ENCODE assay signal across 20 cellular contexts in genomic region chrX:17854521-17854920, GRCh38.
"Had no signal": no experiment of that assay in that cellular context is flagged by ENCODE, and none has a peak within 500 bp of the region (broad histone marks: within the 10 kb centered on the region; RNA-seq: fewer than 3 reads in every experiment).

No MANE protein-coding gene starts in this region.

- H3K36me3 Mint-ChIP-seq: activated naive CD8-positive, alpha-beta T cell treated with anti-CD3 and anti-CD28 coated beads for 36 hours; neural progenitor cell; T-cell had no signal

- H3K9ac ChIP-seq: neural progenitor cell had no signal

- H3K36me3 ChIP-seq: brain microvascular endothelial cell, gastrocnemius medialis, lower lobe of right lung, neural progenitor cell, suprapubic skin, upper lobe of right lung had no signal

- H3K79me2 ChIP-seq: hepatocyte had no signal

- H3K27me3 ChIP-seq: upper lobe of right lung had no signal

- H3K27ac ChIP-seq: brain microvascular endothelial cell, hepatocyte, lower lobe of right lung, neural progenitor cell, SK-N-MC, suprapubic skin, upper lobe of right lung had no signal

- H3K9me3 ChIP-seq: gastrocnemius medialis, lower lobe of right lung, suprapubic skin, upper lobe of right lung had no signal

- H3K27ac Mint-ChIP-seq: activated naive CD8-positive, alpha-beta T cell treated with anti-CD3 and anti-CD28 coated beads for 36 hours; neural progenitor cell; T-cell had no signal

- DNase-seq: activated CD4-positive, alpha-beta T cell treated with anti-CD3 and anti-CD28 coated beads, Interleukin-2, amount 50 U/mL, for 1 hour; activated CD8-positive, alpha-beta memory T cell treated with anti-CD3 and anti-CD28 coated beads for 24 hours; activated gamma-delta T cell treated with Interleukin-2 at 50 U/mL for 16 hours; activated naive CD8-positive, alpha-beta T cell treated with anti-CD3 and anti-CD28 coated beads for 36 hours; brain microvascular endothelial cell; cortex of kidney; effector memory CD4-positive, alpha-beta T cell; gastrocnemius medialis; lower lobe of right lung; small intestine; stimulated activated CD4-positive, alpha-beta T cell treated with anti-CD3 and anti-CD28 coated beads, Interleukin-4, amount 100 ng/mL, for 4 hours; stimulated activated CD8-positive, alpha-beta memory T cell treated with anti-CD3 and anti-CD28 coated beads, Interleukin-4, amount 100 ng/mL, for 48 hours; stimulated activated naive CD4-positive, alpha-beta T cell treated with Interleukin-2 at 50 U/mL for 16 hours; T-cell; T-helper 9 cell; upper lobe of right lung had no signal

- H2AFZ ChIP-seq: hepatocyte, neural progenitor cell had no signal

- H3K4me2 ChIP-seq: hepatocyte, neural progenitor cell had no signal

- H3K4me3 Mint-ChIP-seq: activated naive CD8-positive, alpha-beta T cell treated with anti-CD3 and anti-CD28 coated beads for 36 hours; neural progenitor cell; T-cell had no signal

- H3K9me3 Mint-ChIP-seq: activated naive CD8-positive, alpha-beta T cell treated with anti-CD3 and anti-CD28 coated beads for 36 hours; T-cell had no signal

- H3K4me3 ChIP-seq: gastrocnemius medialis, hepatocyte, lower lobe of right lung, neural progenitor cell, SK-N-MC, suprapubic skin, upper lobe of right lung had no signal
